Comparison of ENCODE assay signal across 9 cellular contexts in genomic region chr11:126716456-126717083, GRCh38.
DNase-seq lines count a peak whose midpoint lies in the region; ATAC-seq and TF ChIP-seq lines count a peak whose summit lies in the region.
"Had no signal": no experiment of that assay in that cellular context is flagged by ENCODE, and none has a peak within 500 bp of the region (broad histone marks: within the 10 kb centered on the region; RNA-seq: fewer than 3 reads in every experiment).

No MANE protein-coding gene starts in this region.

- H3K4me1 Mint-ChIP-seq in osteocyte (ENCODE audit: unreplicated experiment), result peaks cover 6% of the 10 kb centered on the region
- H3K4me1 Mint-ChIP-seq: central memory CD8-positive, alpha-beta T cell had no signal

- H3K27ac ChIP-seq in SK-N-SH (ENCODE audit: low read depth in 2 of 2, low read length in 1 of 2) (no peak overlapping the region), esophagus muscularis mucosa (replicated peaks in 1 of 4) (no peak overlapping the region)

- H3K4me1 ChIP-seq in SK-N-SH (ENCODE audit: control insufficient read depth in 1 of 2, insufficient read depth in 2 of 2, low read depth in 1 of 2, low read length in 1 of 2) (no peaks in the 10 kb centered on the region; a peak in 1 of 4 replicates), esophagus muscularis mucosa (no peaks in the 10 kb centered on the region)

- TF ChIP-seq EP300 in SK-N-SH (IDR thresholded peaks at IDR 0.05; ENCODE audit: borderline replicate concordance in 1 of 2, low read depth in 1 of 2, low read length in 1 of 2), result no peak
- no peak for TF ChIP-seq EP300 in esophagus muscularis mucosa (IDR thresholded peaks at IDR 0.05)

- CTCF ChIA-PET in SK-N-SH (lab: Yijun Ruan, JAX), result interaction anchor here (0.5 to 11.9 kb wide), 65 partner anchors 9 to 778 kb away, joined by 3 to 233 read pairs (median 4); no protein-coding TSS in a partner anchor

- no peaks in the 10 kb centered on the region for H4K20me1 ChIP-seq in SK-N-SH (ENCODE audit: insufficient read depth)

- TF ChIP-seq CTCF in SK-N-SH (IDR thresholded peaks at IDR 0.05), result peak; percentile 75
- TF ChIP-seq CTCF in esophagus muscularis mucosa (IDR thresholded peaks at IDR 0.05), result peak; percentile 14 to 47 (median 38)
- TF ChIP-seq CTCF in osteocyte (IDR thresholded peaks at IDR 0.05), result peak; percentile 64

- H3K9ac ChIP-seq in SK-N-SH, result no peak overlapping the region

- WGBS in SK-N-SH (ENCODE audit: low lambda C conversion rate), result 71% methylated on average over 4 of the region's 4 CpGs
- whole genome bisulfite sequencing in esophagus muscularis mucosa, result 79% methylated on average over 4 of the region's 4 CpGs

- no peak overlapping the region for H2AFZ ChIP-seq in SK-N-SH (ENCODE audit: low read depth)

- H3K9me3 Mint-ChIP-seq in osteocyte (ENCODE audit: unreplicated experiment), result no peaks in the 10 kb centered on the region

- H3K9me3 ChIP-seq in SK-N-SH (no peaks in the 10 kb centered on the region), esophagus muscularis mucosa (no peaks in the 10 kb centered on the region)

- no peaks in the 10 kb centered on the region for H3K27me3 ChIP-seq in SK-N-SH (ENCODE audit: insufficient read depth)
- H3K27me3 ChIP-seq in esophagus muscularis mucosa, result peaks cover 0 to 28% (median 2%) of the 10 kb centered on the region in 4 donors

- no peaks in the 10 kb centered on the region for H3K36me3 Mint-ChIP-seq in osteocyte (ENCODE audit: unreplicated experiment)

- POLR2A ChIA-PET in SK-N-SH (lab: Yijun Ruan, JAX), result interaction anchor here (1.2 kb wide), 1 partner anchor 274 kb away, joined by 3 read pairs; no protein-coding TSS in a partner anchor

- H3K4me3 ChIP-seq in SK-N-SH (ENCODE audit: low read depth in 2 of 2, low read length in 1 of 2) (no peak overlapping the region; a peak in 1 of 4 replicates), esophagus muscularis mucosa (no peak overlapping the region)

- H3K36me3 ChIP-seq in SK-N-SH (replicated peaks in 1 of 2; ENCODE audit: control insufficient read depth in 1 of 2, insufficient read depth in 2 of 2, low read length in 1 of 2) (no peaks in the 10 kb centered on the region), esophagus muscularis mucosa (no peaks in the 10 kb centered on the region)

- H3K9me2 ChIP-seq in SK-N-SH, result no peaks in the 10 kb centered on the region

- no peak for ATAC-seq in HG03457 (IDR thresholded peaks at IDR 0.05; ENCODE audit: unreplicated experiment)

- H3K4me2 ChIP-seq in SK-N-SH, result no peak overlapping the region

- no peak for TF ChIP-seq POLR2A in esophagus muscularis mucosa (IDR thresholded peaks at IDR 0.05; ENCODE audit: low read depth)

- H3K27me3 Mint-ChIP-seq in osteocyte (ENCODE audit: unreplicated experiment), result no peaks in the 10 kb centered on the region

- no peaks in the 10 kb centered on the region for H3K79me2 ChIP-seq in SK-N-SH (ENCODE audit: insufficient read depth)

- H3K4me3 Mint-ChIP-seq in osteocyte (ENCODE audit: unreplicated experiment), result no peak overlapping the region
- H3K4me3 Mint-ChIP-seq: central memory CD8-positive, alpha-beta T cell had no signal

- peak; percentile 53 to 56 for DNase-seq in activated T-cell treated with anti-CD3 and anti-CD28 coated beads, Interleukin-2, amount 50 U/mL, for 48 hours
- DNase-seq in activated T-cell treated with anti-CD3 and anti-CD28 coated beads, Interleukin-2, amount 50 U/mL, for 1 hour, result no peak
- DNase-seq in HuH-7 (ENCODE audit: low spot score) (peak; percentile 44), SK-N-SH (peak; percentile 75), esophagus muscularis mucosa (ENCODE audit: extremely low spot score) (no peak), osteocyte (ENCODE audit: extremely low spot score, unreplicated experiment) (no peak), OCI-M2 (lab: John Stamatoyannopoulos, UW; ENCODE audit: unreplicated experiment) (no peak)

- H3K27ac Mint-ChIP-seq in osteocyte (ENCODE audit: unreplicated experiment), result no peak overlapping the region

- H3F3A ChIP-seq in SK-N-SH (replicated peaks; ENCODE audit: insufficient read depth), result no peaks in the 10 kb centered on the region

- TF ChIP-seq RAD21 in SK-N-SH (IDR thresholded peaks at IDR 0.05; ENCODE audit: low read length), result peak; percentile 85

- intact Hi-C loops in esophagus muscularis mucosa (cut with DNase I), result loop anchor here (2.0 kb wide), 1 partner anchor 274 kb away; no protein-coding TSS in a partner anchor

TF ChIP-seq in SK-N-SH, 30 proteins besides CTCF, POLR2A, EP300 and RAD21:
- TF ChIP-seq USF2 (IDR thresholded peaks at IDR 0.05; ENCODE audit: borderline replicate concordance, low read depth, low read length), result no peak
- TF ChIP-seq IRF3 (IDR thresholded peaks at IDR 0.05; ENCODE audit: low read depth, low read length), result no peak
- TF ChIP-seq SMC3 (IDR thresholded peaks at IDR 0.05; ENCODE audit: low read depth, low read length), result peak; percentile 85
- no peak for TF ChIP-seq USF1 (IDR thresholded peaks at IDR 0.05; ENCODE audit: borderline replicate concordance, low read depth)
- TF ChIP-seq SIN3A (IDR thresholded peaks at IDR 0.05; ENCODE audit: borderline replicate concordance, low read depth, low read length), result no peak
- peak; percentile 10 for TF ChIP-seq CHD2 (IDR thresholded peaks at IDR 0.05; ENCODE audit: low read length, partially characterized antibody)
- TF ChIP-seq ELF1 (IDR thresholded peaks at IDR 0.05), result no peak
- TF ChIP-seq GABPA (IDR thresholded peaks at IDR 0.05; ENCODE audit: low read depth), result no peak
- no peak for TF ChIP-seq FOXM1 (IDR thresholded peaks at IDR 0.05; ENCODE audit: low read depth)
- TF ChIP-seq EZH2phosphoT487 (IDR thresholded peaks at IDR 0.05; ENCODE audit: borderline replicate concordance, low read depth), result no peak
- no peak for TF ChIP-seq TCF12 (IDR thresholded peaks at IDR 0.05)
- TF ChIP-seq NRF1 (IDR thresholded peaks at IDR 0.05; ENCODE audit: low read depth, low read length), result no peak

Comparison
In these comparisons a context has a peak if more than half of its experiments do, and no peak if none do; other contexts are left out.
1. DNase-seq: peak in activated T-cell treated with anti-CD3 and anti-CD28 coated beads, Interleukin-2, amount 50 U/mL, for 48 hours (2 of 2), HuH-7 (single experiment) and SK-N-SH (single experiment); none in activated T-cell treated with anti-CD3 and anti-CD28 coated beads, Interleukin-2, amount 50 U/mL, for 1 hour (single experiment), esophagus muscularis mucosa (single experiment), osteocyte (single experiment) and OCI-M2 (single experiment).
2. Peak in every context shown above with its lines, with median percentiles within 50 percentile points of each other: CTCF ChIP-seq.